In genomic region chr10:19843487-19843886, GRCh38 we compare ENCODE assay signal across 23 cellular contexts. TPM values are rescaled to one million over a fixed set of nuclear protein-coding genes. Genes with fewer than 3 reads are reported as not detected.
A peak's percentile ranks its signal among the peaks of the same experiment; 100 is the strongest.
DNase-seq lines count a peak whose midpoint lies in the region; ATAC-seq and TF ChIP-seq lines count a peak whose summit lies in the region.
"Had no signal": no experiment of that assay in that cellular context is flagged by ENCODE, and none has a peak within 500 bp of the region (broad histone marks: within the 10 kb centered on the region; RNA-seq: fewer than 3 reads in every experiment).

No MANE protein-coding gene starts in this region.

- no peak for TF ChIP-seq POLR2A in IMR-90 (IDR thresholded peaks at IDR 0.05; ENCODE audit: low read depth, low read length)

- no peak overlapping the region for H2BK5ac ChIP-seq in IMR-90 (ENCODE audit: low read depth, low read length, poor library complexity, severe bottlenecking)

- CTCF ChIA-PET in IMR-90 (lab: Yijun Ruan, JAX) (interaction anchor here (0.6 to 0.7 kb wide), 2 partner anchors 16 to 317 kb away, joined by 3 to 5 read pairs; no protein-coding TSS in a partner anchor), PC-3 (lab: Charles Lee) (no interaction called here), PC-9 (lab: Charles Lee) (no interaction called here)

- H3K79me2 ChIP-seq in hepatocyte (no peaks in the 10 kb centered on the region), PC-3 (ENCODE audit: low read length) (no peaks in the 10 kb centered on the region), PC-9 (ENCODE audit: low read depth) (no peaks in the 10 kb centered on the region)

- no peaks in the 10 kb centered on the region for H3K9me3 Mint-ChIP-seq in brain
- H3K9me3 Mint-ChIP-seq: activated CD4-positive, alpha-beta T cell treated with anti-CD3 and anti-CD28 coated beads, Interleukin-2, amount 10 ng/mL, durations not matched to agents 7 days and 5 days; CD8-positive, alpha-beta T cell had no signal

- H3K4me3 ChIP-seq in IMR-90 (ENCODE audit: insufficient read depth, low read depth, low read length), result no peak overlapping the region
- no peak overlapping the region for H3K4me3 ChIP-seq in hepatocyte
- no peak overlapping the region for H3K4me3 ChIP-seq in skeletal muscle satellite cell (ENCODE audit: low read length)
- no peak overlapping the region for H3K4me3 ChIP-seq in WERI-Rb-1 (ENCODE audit: low read depth, low read length)
- H3K4me3 ChIP-seq in PC-3 (ENCODE audit: low read length), result no peak overlapping the region
- H3K4me3 ChIP-seq in PC-9, result no peak overlapping the region
- H3K4me3 ChIP-seq: adrenal gland, colonic mucosa, gastroesophageal sphincter had no signal

- dilution Hi-C loops in IMR-90 (cut with HindIII; ENCODE audit: low sequenced_read_pairs, unreplicated experiment), result no loop called here

- intact Hi-C loops in IMR-90 (cut with micrococcal nuclease), result no loop called here
- intact Hi-C loops in PC-3 (cut with micrococcal nuclease), result no loop called here
- intact Hi-C loops in PC-9 (cut with micrococcal nuclease; ENCODE audit: unreplicated experiment), result no loop called here

- no peaks in the 10 kb centered on the region for H3K9me2 ChIP-seq in hepatocyte (replicated peaks; ENCODE audit: insufficient read depth)
- H3K9me2 ChIP-seq in PC-3 (replicated peaks; ENCODE audit: low read length), result no peaks in the 10 kb centered on the region
- H3K9me2 ChIP-seq in PC-9 (ENCODE audit: insufficient read depth), result no peaks in the 10 kb centered on the region

- H3K4me1 Mint-ChIP-seq in brain, result peaks cover 64% of the 10 kb centered on the region
- H3K4me1 Mint-ChIP-seq: activated CD4-positive, alpha-beta T cell treated with anti-CD3 and anti-CD28 coated beads, Interleukin-2, amount 10 ng/mL, durations not matched to agents 7 days and 5 days; stimulated activated effector memory CD8-positive, alpha-beta T cell treated with anti-CD3 and anti-CD28 coated beads, Interleukin-12 subunit alpha, Interleukin-12 subunit beta, amount 100 ng/mL, for 72 hours; T-cell had no signal

- no peak overlapping the region for H2AK9ac ChIP-seq in IMR-90 (replicated peaks; ENCODE audit: low read depth, low read length, poor library complexity)

- H4K8ac ChIP-seq in IMR-90 (ENCODE audit: low read depth in 2 of 2, low read length in 2 of 2), result no peak overlapping the region

- H3K27me3 ChIP-seq in IMR-90 (ENCODE audit: control insufficient read depth, insufficient read depth, low read length) (no peaks in the 10 kb centered on the region), hepatocyte (no peaks in the 10 kb centered on the region), skeletal muscle satellite cell (ENCODE audit: control insufficient read depth, insufficient read depth, low read length) (no peaks in the 10 kb centered on the region), WERI-Rb-1 (ENCODE audit: insufficient read depth, low read depth, severe bottlenecking) (no peaks in the 10 kb centered on the region), PC-3 (ENCODE audit: low read length) (no peaks in the 10 kb centered on the region), PC-9 (ENCODE audit: insufficient read depth, low read depth) (no peaks in the 10 kb centered on the region)
- H3K27me3 ChIP-seq: adrenal gland, colonic mucosa, gastroesophageal sphincter, neutrophil had no signal

- no peak overlapping the region for H2AK5ac ChIP-seq in IMR-90 (ENCODE audit: low read depth, low read length)

- no peak overlapping the region for H3K4ac ChIP-seq in IMR-90 (ENCODE audit: low read depth, low read length)

- no peaks in the 10 kb centered on the region for H3K27me3 Mint-ChIP-seq in brain
- H3K27me3 Mint-ChIP-seq: activated CD4-positive, alpha-beta T cell treated with anti-CD3 and anti-CD28 coated beads, Interleukin-2, amount 10 ng/mL, durations not matched to agents 7 days and 5 days; T-cell had no signal

- H4K91ac ChIP-seq in IMR-90 (ENCODE audit: insufficient read depth, low read depth, low read length), result no peak overlapping the region

- ATAC-seq in IMR-90 (ENCODE audit: low read depth) (peak; percentile 47), GM19397 (IDR thresholded peaks at IDR 0.05; ENCODE audit: unreplicated experiment) (no peak), PC-3 (no peak)
- ATAC-seq: CD8-positive, alpha-beta T cell; gastroesophageal sphincter; left lobe of liver; stimulated activated effector memory CD8-positive, alpha-beta T cell treated with anti-CD3 and anti-CD28 coated beads, Interleukin-12 subunit alpha, Interleukin-12 subunit beta, amount 100 ng/mL, for 72 hours; T-cell had no signal

- no peaks in the 10 kb centered on the region for H3K9me1 ChIP-seq in IMR-90 (ENCODE audit: insufficient read depth, low read length)

- no peak overlapping the region for H3K23ac ChIP-seq in IMR-90 (ENCODE audit: low read depth, low read length)

- no peak overlapping the region for H3K18ac ChIP-seq in IMR-90 (ENCODE audit: low read depth, low read length)

- peaks cover 2% of the 10 kb centered on the region for H3K4me1 ChIP-seq in IMR-90 (ENCODE audit: control insufficient read depth, insufficient read depth, low read length)
- H3K4me1 ChIP-seq in hepatocyte (ENCODE audit: insufficient read depth), result peaks cover 10% of the 10 kb centered on the region
- H3K4me1 ChIP-seq in skeletal muscle satellite cell (ENCODE audit: control insufficient read depth, insufficient read depth, low read length), result no peaks in the 10 kb centered on the region
- no peaks in the 10 kb centered on the region for H3K4me1 ChIP-seq in PC-3 (ENCODE audit: insufficient read depth, low read length)
- no peaks in the 10 kb centered on the region for H3K4me1 ChIP-seq in PC-9 (replicated peaks; ENCODE audit: insufficient read depth)
- H3K4me1 ChIP-seq: colonic mucosa had no signal

- H3K27ac ChIP-seq in IMR-90 (ENCODE audit: insufficient read depth, low read length), result no peak overlapping the region
- no peak overlapping the region for H3K27ac ChIP-seq in hepatocyte
- H3K27ac ChIP-seq in WERI-Rb-1, result no peak overlapping the region
- no peak overlapping the region for H3K27ac ChIP-seq in PC-3 (ENCODE audit: low read length)
- H3K27ac ChIP-seq in PC-9, result no peak overlapping the region
- H3K27ac ChIP-seq: adrenal gland, colonic mucosa, gastroesophageal sphincter, neutrophil had no signal

- BruUV-seq in IMR-90 (replicated peaks; lab: Mats Ljungman, UMichigan) (no TSS peak), PC-3 (replicated peaks; lab: Mats Ljungman, UMichigan) (no TSS peak), PC-9 (replicated peaks; lab: Mats Ljungman, UMichigan) (no TSS peak)

- no peaks in the 10 kb centered on the region for H3K36me3 ChIP-seq in IMR-90 (ENCODE audit: control insufficient read depth, insufficient read depth, low read length)
- H3K36me3 ChIP-seq in hepatocyte (replicated peaks; ENCODE audit: insufficient read depth, low read depth), result no peaks in the 10 kb centered on the region
- no peaks in the 10 kb centered on the region for H3K36me3 ChIP-seq in skeletal muscle satellite cell (ENCODE audit: insufficient read depth, low read length)
- no peaks in the 10 kb centered on the region for H3K36me3 ChIP-seq in WERI-Rb-1
- H3K36me3 ChIP-seq in PC-3 (ENCODE audit: low read depth, low read length), result no peaks in the 10 kb centered on the region
- no peaks in the 10 kb centered on the region for H3K36me3 ChIP-seq in PC-9 (ENCODE audit: low read depth)
- H3K36me3 ChIP-seq: adrenal gland, colonic mucosa, gastroesophageal sphincter, neutrophil had no signal

- H2AFZ ChIP-seq in IMR-90 (replicated peaks; ENCODE audit: low read length, poor library complexity) (no peak overlapping the region), hepatocyte (no peak overlapping the region), PC-3 (ENCODE audit: low read length) (no peak overlapping the region), PC-9 (no peak overlapping the region)

- no peak overlapping the region for H3K14ac ChIP-seq in IMR-90 (replicated peaks; ENCODE audit: low read depth, low read length)

- TF ChIP-seq CTCF in IMR-90 (conservative IDR thresholded peaks at IDR 0.05; ENCODE audit: low read depth, low read length), result no peak
- no peak for TF ChIP-seq CTCF in brain (conservative IDR thresholded peaks at IDR 0.05)
- TF ChIP-seq CTCF in hepatocyte (IDR thresholded peaks at IDR 0.05; ENCODE audit: poor library complexity), result no peak
- TF ChIP-seq CTCF in WERI-Rb-1 (IDR thresholded peaks at IDR 0.05; ENCODE audit: low read depth, low read length), result no peak
- no peak for TF ChIP-seq CTCF in PC-3 (conservative IDR thresholded peaks at IDR 0.05; ENCODE audit: low read depth, low read length)
- TF ChIP-seq CTCF in PC-9 (conservative IDR thresholded peaks at IDR 0.05), result no peak

- H3K4me2 ChIP-seq in IMR-90 (ENCODE audit: low read depth, low read length) (peak overlapping the region; percentile 70), hepatocyte (peak overlapping the region; percentile 53), skeletal muscle satellite cell (ENCODE audit: low read length) (peak overlapping the region; percentile 63), PC-3 (ENCODE audit: low read length) (no peak overlapping the region), PC-9 (no peak overlapping the region)

- in situ Hi-C loops in IMR-90 (cut with MboI; ENCODE audit: low sequenced_read_pairs), result no loop called here

- H4K20me1 ChIP-seq in IMR-90 (ENCODE audit: insufficient read depth, low read length), result no peaks in the 10 kb centered on the region
- no peaks in the 10 kb centered on the region for H4K20me1 ChIP-seq in hepatocyte (ENCODE audit: insufficient read depth, poor library complexity, severe bottlenecking)
- no peaks in the 10 kb centered on the region for H4K20me1 ChIP-seq in PC-3 (ENCODE audit: low read length)
- no peaks in the 10 kb centered on the region for H4K20me1 ChIP-seq in PC-9 (ENCODE audit: insufficient read depth)

- no peaks in the 10 kb centered on the region for H3K36me3 Mint-ChIP-seq in brain
- H3K36me3 Mint-ChIP-seq: CD8-positive, alpha-beta T cell; stimulated activated effector memory CD8-positive, alpha-beta T cell treated with anti-CD3 and anti-CD28 coated beads, Interleukin-12 subunit alpha, Interleukin-12 subunit beta, amount 100 ng/mL, for 72 hours; T-cell had no signal

- no peak overlapping the region for H4K5ac ChIP-seq in IMR-90 (ENCODE audit: low read depth, low read length)

- no peak overlapping the region for H2BK20ac ChIP-seq in IMR-90 (ENCODE audit: low read depth, low read length)

- H2BK15ac ChIP-seq in IMR-90 (ENCODE audit: low read depth, low read length), result no peak overlapping the region

- H3K27ac Mint-ChIP-seq in brain, result peak overlapping the region in 3 of 5 experiments; percentile 6 to 59 (median 58)
- H3K27ac Mint-ChIP-seq: activated CD4-positive, alpha-beta T cell treated with anti-CD3 and anti-CD28 coated beads, Interleukin-2, amount 10 ng/mL, durations not matched to agents 7 days and 5 days; CD8-positive, alpha-beta T cell; stimulated activated effector memory CD8-positive, alpha-beta T cell treated with anti-CD3 and anti-CD28 coated beads, Interleukin-12 subunit alpha, Interleukin-12 subunit beta, amount 100 ng/mL, for 72 hours; T-cell had no signal

- H3K9me3 ChIP-seq in IMR-90 (ENCODE audit: control insufficient read depth, insufficient read depth, low read length), result no peaks in the 10 kb centered on the region
- H3K9me3 ChIP-seq in hepatocyte (ENCODE audit: low read depth), result no peaks in the 10 kb centered on the region
- no peaks in the 10 kb centered on the region for H3K9me3 ChIP-seq in skeletal muscle satellite cell (replicated peaks; ENCODE audit: low read length)
- no peaks in the 10 kb centered on the region for H3K9me3 ChIP-seq in WERI-Rb-1 (ENCODE audit: severe bottlenecking)
- H3K9me3 ChIP-seq in PC-3 (ENCODE audit: low read length), result no peaks in the 10 kb centered on the region
- no peaks in the 10 kb centered on the region for H3K9me3 ChIP-seq in PC-9 (ENCODE audit: insufficient read depth, low read depth)
- H3K9me3 ChIP-seq: colonic mucosa, gastroesophageal sphincter, neutrophil had no signal

- no CpG with 5 or more reads among the region's 1 CpG for WGBS in IMR-90 (ENCODE audit: extremely low coverage in 2 of 2, insufficient read length in 1 of 2), 2 experiments
- 44% methylated on average over 1 of the region's 1 CpG for WGBS in hepatocyte (ENCODE audit: low lambda C conversion rate, missing lambda C conversion rate)

- DNase-seq in IMR-90 (peak; percentile 44), hepatocyte (ENCODE audit: low spot score) (no peak), WERI-Rb-1 (no peak), PC-3 (no peak), PC-9 (no peak)
- DNase-seq: activated CD4-positive, alpha-beta T cell treated with anti-CD3 and anti-CD28 coated beads, Interleukin-2, amount 10 ng/mL, durations not matched to agents 7 days and 5 days; activated gamma-delta T cell; adrenal gland; CD8-positive, alpha-beta T cell; colonic mucosa; DMS53; NCI-H1048; NCI-H2081; NCI-H524 treated with DMSO at 0.1 percent for 48 hours; retina; T-cell had no signal

- no peak overlapping the region for H3K56ac ChIP-seq in IMR-90 (ENCODE audit: extremely low read depth, insufficient read depth, low read length)

- H3F3A ChIP-seq in PC-3 (ENCODE audit: low read length, unreplicated experiment) (no peaks in the 10 kb centered on the region), PC-9 (ENCODE audit: insufficient read depth, low read depth) (no peaks in the 10 kb centered on the region)

- POLR2A ChIA-PET in IMR-90 (lab: Charles Lee; ENCODE audit: unreplicated experiment), result no interaction called here
- POLR2A ChIA-PET in PC-3 (lab: Charles Lee; ENCODE audit: unreplicated experiment), result no interaction called here
- POLR2A ChIA-PET in PC-9 (lab: Charles Lee; ENCODE audit: unreplicated experiment), result no interaction called here

- peak overlapping the region; percentile 10 to 62 (median 25) for H3K4me3 Mint-ChIP-seq in brain
- H3K4me3 Mint-ChIP-seq: activated CD4-positive, alpha-beta T cell treated with anti-CD3 and anti-CD28 coated beads, Interleukin-2, amount 10 ng/mL, durations not matched to agents 7 days and 5 days; CD8-positive, alpha-beta T cell; stimulated activated effector memory CD8-positive, alpha-beta T cell treated with anti-CD3 and anti-CD28 coated beads, Interleukin-12 subunit alpha, Interleukin-12 subunit beta, amount 100 ng/mL, for 72 hours; T-cell had no signal

- H3K9ac ChIP-seq in IMR-90 (ENCODE audit: low read depth, low read length), result no peak overlapping the region
- H3K9ac ChIP-seq in skeletal muscle satellite cell (ENCODE audit: low read depth, low read length), result no peak overlapping the region
- H3K9ac ChIP-seq in PC-3 (ENCODE audit: low read length), result no peak overlapping the region

- H3K79me1 ChIP-seq in IMR-90 (ENCODE audit: low read depth in 1 of 2, low read length in 2 of 2), result no peaks in the 10 kb centered on the region

- no peak overlapping the region for H2BK120ac ChIP-seq in IMR-90 (ENCODE audit: low read depth, low read length)

- no peak for TF ChIP-seq RAD21 in IMR-90 (IDR thresholded peaks at IDR 0.05; ENCODE audit: low read length)

RNA-seq across cellular contexts. Expression of gene PLXDC2, which starts 27.3 kb away (rescaled TPM):
- 5.0 and 6.1 TPM in 2 replicates for total RNA-seq in IMR-90 (2012; rRNA removed)
- polyA plus RNA-seq in IMR-90 (2012; rRNA removed), result 3.2 and 3.6 TPM in 2 replicates
- 0.96 and 1.1 TPM in 2 replicates for polyA plus RNA-seq in IMR-90 (2012; cell fraction: cytosol; rRNA removed)
- 0.74 and 1.9 TPM in 2 replicates for polyA plus RNA-seq in IMR-90 (2012; cell fraction: nucleus; rRNA removed; ENCODE audit: low replicate concordance)
- polyA plus RNA-seq in brain (ENCODE audit: insufficient read depth, low read depth, low replicate concordance), result 3.6 TPM
- 40.9 and 52.2 TPM in 2 replicates for total RNA-seq in hepatocyte
- 39.9 and 40.4 TPM in 2 replicates for polyA plus RNA-seq in hepatocyte
- 0.25 and 2.0 TPM in 2 replicates for total RNA-seq in skeletal muscle satellite cell (2012; rRNA removed)
- total RNA-seq in PC-3 (2014; rRNA removed), result 0.06 TPM in 1 of 2 replicates, not detected in the other
- total RNA-seq in PC-9 (2021), result not detected in 2 replicates
- total RNA-seq: activated CD4-positive, alpha-beta T cell treated with anti-CD3 and anti-CD28 coated beads, Interleukin-2, amount 10 ng/mL, durations not matched to agents 7 days and 5 days had no signal

Comparison
In these comparisons a context has a peak if more than half of its experiments do, and no peak if none do; other contexts are left out.
1. H3K4me2 ChIP-seq: peak in IMR-90 (single experiment), hepatocyte (single experiment) and skeletal muscle satellite cell (single experiment); none in PC-3 (single experiment) and PC-9 (single experiment).